ENCODE assay signal across 26 cellular contexts in the genomic region with DNA sequence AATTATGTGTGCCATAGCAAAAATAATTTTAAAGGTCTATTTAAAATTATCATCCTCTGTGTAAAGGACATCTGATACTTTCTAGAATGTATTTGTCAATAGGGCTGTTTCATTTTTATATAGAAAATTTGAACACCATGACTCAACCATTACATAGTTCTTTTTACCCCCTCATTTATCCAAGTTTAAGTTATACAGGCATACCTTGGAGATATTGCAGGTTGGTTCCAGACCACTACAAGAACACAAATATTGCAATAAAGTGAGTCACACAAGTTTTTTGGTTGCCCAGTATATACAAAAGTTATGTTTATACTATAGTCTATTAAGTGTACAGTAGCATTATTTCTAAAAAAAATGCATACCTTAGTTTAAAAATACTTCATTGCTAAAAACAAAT.
"Had no signal": no experiment of that assay in that cellular context is flagged by ENCODE, and none has a peak within 500 bp of the region (broad histone marks: within the 10 kb centered on the region; RNA-seq: fewer than 3 reads in every experiment).

No MANE protein-coding gene starts in this region.

- H3K36me3 ChIP-seq: heart right ventricle, lower lobe of right lung, neural progenitor cell, prostate gland, right atrium auricular region, sigmoid colon, spleen, tibial artery had no signal

- H3K79me2 ChIP-seq: parathyroid adenoma had no signal

- H3K4me3 ChIP-seq: coronary artery, heart right ventricle, lower lobe of right lung, mucosa of descending colon, neural progenitor cell, prostate gland, right atrium auricular region, sigmoid colon, spleen, testis, tibial artery had no signal

- H3K27ac ChIP-seq: coronary artery, epithelial cell of prostate, heart right ventricle, lower lobe of right lung, neural progenitor cell, parathyroid adenoma, prostate gland, right atrium auricular region, sigmoid colon, spleen, testis, tibial artery had no signal

- H3K9me3 ChIP-seq: lower lobe of right lung, mucosa of descending colon, prostate gland, sigmoid colon, spleen, testis had no signal

- H3K4me1 ChIP-seq: heart right ventricle, lower lobe of right lung, neural progenitor cell, parathyroid adenoma, prostate gland, right atrium auricular region, sigmoid colon, spleen, testis, tibial artery had no signal

- H3K4me2 ChIP-seq: neural progenitor cell had no signal

- H3K27me3 ChIP-seq: heart right ventricle, neural progenitor cell, right atrium auricular region, sigmoid colon, testis, tibial artery had no signal

- H3K9ac ChIP-seq: neural progenitor cell, parathyroid adenoma had no signal

- DNase-seq: dermis blood vessel endothelial cell; foreskin melanocyte; glutamatergic neuron; heart right ventricle; hippocampal formation; islet precursor cell; left ventricle myocardium superior; lower lobe of right lung; mucosa of descending colon; naive B cell; sigmoid colon; spleen; stimulated activated CD4-positive, alpha-beta T cell treated with anti-CD3 and anti-CD28 coated beads, Interleukin-4, amount 100 ng/mL, for 4 hours; stimulated activated naive CD8-positive, alpha-beta T cell treated with anti-CD3 and anti-CD28 coated beads, Interleukin-15, Interleukin-2, amounts not matched to agents 100 U/mL and 50 U/mL, for 24 hours; substantia nigra; testis; tibial artery had no signal

- H2AFZ ChIP-seq: neural progenitor cell, parathyroid adenoma had no signal

- ATAC-seq: esophagus mucosa; heart right ventricle; left ventricle myocardium superior; lower lobe of right lung; mucosa of descending colon; natural killer cell treated with Interleukin-12 subunit alpha and Interleukin-12 subunit beta and Interleukin-15 and Interleukin-18, amount 100 ng/mL, for 72 hours; stimulated activated memory B cell treated with anti-CD40 and anti-IgM and Interleukin-4, amounts not matched to agents 10 μg/mL and 1 μg/mL and 100 μg/mL, for 72 hours; stimulated activated naive CD8-positive, alpha-beta T cell treated with anti-CD3 and anti-CD28 coated beads, Interleukin-15, Interleukin-2, amounts not matched to agents 100 U/mL and 50 U/mL, for 24 hours had no signal
